1 cellular context compared by ENCODE assay signal in genomic region chr9:128102861-128103588, GRCh38.
TF ChIP-seq lines count a peak whose summit lies in the region.

No MANE protein-coding gene starts in this region.

TF ChIP-seq in HepG2, 621 proteins besides CTCF, POLR2A, EP300 and RAD21 (continued from another document and continues in another):
- TF ChIP-seq, protein P1, sequence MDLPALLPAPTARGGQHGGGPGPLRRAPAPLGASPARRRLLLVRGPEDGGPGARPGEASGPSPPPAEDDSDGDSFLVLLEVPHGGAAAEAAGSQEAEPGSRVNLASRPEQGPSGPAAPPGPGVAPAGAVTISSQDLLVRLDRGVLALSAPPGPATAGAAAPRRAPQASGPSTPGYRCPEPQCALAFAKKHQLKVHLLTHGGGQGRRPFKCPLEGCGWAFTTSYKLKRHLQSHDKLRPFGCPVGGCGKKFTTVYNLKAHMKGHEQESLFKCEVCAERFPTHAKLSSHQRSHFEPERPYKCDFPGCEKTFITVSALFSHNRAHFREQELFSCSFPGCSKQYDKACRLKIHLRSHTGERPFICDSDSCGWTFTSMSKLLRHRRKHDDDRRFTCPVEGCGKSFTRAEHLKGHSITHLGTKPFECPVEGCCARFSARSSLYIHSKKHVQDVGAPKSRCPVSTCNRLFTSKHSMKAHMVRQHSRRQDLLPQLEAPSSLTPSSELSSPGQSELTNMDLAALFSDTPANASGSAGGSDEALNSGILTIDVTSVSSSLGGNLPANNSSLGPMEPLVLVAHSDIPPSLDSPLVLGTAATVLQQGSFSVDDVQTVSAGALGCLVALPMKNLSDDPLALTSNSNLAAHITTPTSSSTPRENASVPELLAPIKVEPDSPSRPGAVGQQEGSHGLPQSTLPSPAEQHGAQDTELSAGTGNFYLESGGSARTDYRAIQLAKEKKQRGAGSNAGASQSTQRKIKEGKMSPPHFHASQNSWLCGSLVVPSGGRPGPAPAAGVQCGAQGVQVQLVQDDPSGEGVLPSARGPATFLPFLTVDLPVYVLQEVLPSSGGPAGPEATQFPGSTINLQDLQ (CRISPR knock-in tag; IDR thresholded peaks at IDR 0.05), result peak; percentile 77; the same call in 1 of the 2 replicates
- peak; percentile 98 for TF ChIP-seq ZNF792 (CRISPR knock-in tag; IDR thresholded peaks at IDR 0.05)
- TF ChIP-seq ZNF350 (CRISPR knock-in tag; IDR thresholded peaks at IDR 0.05; ENCODE audit: borderline replicate concordance, low read depth), result peak; percentile 92
- peak; percentile 93 for TF ChIP-seq ZNF446 (CRISPR knock-in tag; IDR thresholded peaks at IDR 0.05)
- no peak for TF ChIP-seq ZNF549 (CRISPR knock-in tag; IDR thresholded peaks at IDR 0.05)
- TF ChIP-seq ZBTB38 (CRISPR knock-in tag; IDR thresholded peaks at IDR 0.05), result peak; percentile 96
- no peak for TF ChIP-seq SRSF1 (optimal IDR thresholded peaks at IDR 0.05; ENCODE audit: low read depth, low read length)
- TF ChIP-seq TSC22D2 (CRISPR knock-in tag; IDR thresholded peaks at IDR 0.05; ENCODE audit: borderline replicate concordance), result 0 out of 2 replicates have a peak, but pooled peaks have one; percentile 70
- TF ChIP-seq, protein P2, sequence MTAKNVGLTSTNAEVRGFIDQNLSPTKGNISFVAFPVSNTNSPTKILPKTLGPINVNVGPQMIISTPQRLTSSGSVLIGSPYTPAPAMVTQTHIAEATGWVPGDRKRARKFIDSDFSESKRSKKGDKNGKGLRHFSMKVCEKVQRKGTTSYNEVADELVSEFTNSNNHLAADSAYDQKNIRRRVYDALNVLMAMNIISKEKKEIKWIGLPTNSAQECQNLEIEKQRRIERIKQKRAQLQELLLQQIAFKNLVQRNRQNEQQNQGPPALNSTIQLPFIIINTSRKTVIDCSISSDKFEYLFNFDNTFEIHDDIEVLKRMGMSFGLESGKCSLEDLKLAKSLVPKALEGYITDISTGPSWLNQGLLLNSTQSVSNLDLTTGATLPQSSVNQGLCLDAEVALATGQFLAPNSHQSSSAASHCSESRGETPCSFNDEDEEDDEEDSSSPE (CRISPR knock-in tag; IDR thresholded peaks at IDR 0.05), result peak; percentile 83
- peak; percentile 72; the same call in 1 of the 2 replicates for TF ChIP-seq RFXAP (CRISPR knock-in tag; IDR thresholded peaks at IDR 0.05; ENCODE audit: borderline replicate concordance)
- TF ChIP-seq ZNF160 (CRISPR knock-in tag; IDR thresholded peaks at IDR 0.05), result peak; percentile 92
- TF ChIP-seq ELF4 (CRISPR knock-in tag; IDR thresholded peaks at IDR 0.05; ENCODE audit: borderline replicate concordance), result 0 out of 2 replicates have a peak, but pooled peaks have one; percentile 49
- TF ChIP-seq MAX (IDR thresholded peaks at IDR 0.05), result no peak
- peak; percentile 63; the same call in 1 of the 2 replicates for TF ChIP-seq NFKB2 (CRISPR knock-in tag; IDR thresholded peaks at IDR 0.05; ENCODE audit: borderline replicate concordance)
- TF ChIP-seq REXO4 (CRISPR knock-in tag; IDR thresholded peaks at IDR 0.05; ENCODE audit: borderline replicate concordance), result peak; percentile 93; the same call in 1 of the 2 replicates
- TF ChIP-seq ZNF879 (CRISPR knock-in tag; IDR thresholded peaks at IDR 0.05), result peak; percentile 79; the same call in 1 of the 2 replicates
- TF ChIP-seq MTA1 (CRISPR knock-in tag; IDR thresholded peaks at IDR 0.05; ENCODE audit: borderline replicate concordance), result peak; percentile 97
- peak; percentile 99 for TF ChIP-seq PHF21A (CRISPR knock-in tag; IDR thresholded peaks at IDR 0.05)
- TF ChIP-seq ZNF557 (CRISPR knock-in tag; IDR thresholded peaks at IDR 0.05), result no peak
- TF ChIP-seq ZBTB21 (CRISPR knock-in tag; IDR thresholded peaks at IDR 0.05), result peak; percentile 71
- TF ChIP-seq GZF1 (CRISPR knock-in tag; IDR thresholded peaks at IDR 0.05), result peak; percentile 91
- peak; percentile 97 for TF ChIP-seq ZSCAN21 (CRISPR knock-in tag; IDR thresholded peaks at IDR 0.05; ENCODE audit: borderline replicate concordance)
- no peak for TF ChIP-seq ZNF354B (CRISPR knock-in tag; IDR thresholded peaks at IDR 0.05)
- no peak for TF ChIP-seq SMARCE1 (IDR thresholded peaks at IDR 0.05; ENCODE audit: borderline replicate concordance)
- no peak for TF ChIP-seq CHD4 (IDR thresholded peaks at IDR 0.05; ENCODE audit: borderline replicate concordance, low read length)
- no peak; the same call in 1 of the 2 replicates for TF ChIP-seq ZNF367 (CRISPR knock-in tag; IDR thresholded peaks at IDR 0.05; ENCODE audit: borderline replicate concordance)
- TF ChIP-seq CERS6 (CRISPR knock-in tag; IDR thresholded peaks at IDR 0.05), result no peak
- 0 out of 2 replicates have a peak, but pooled peaks have one; percentile 41 for TF ChIP-seq ARID3A (IDR thresholded peaks at IDR 0.05; ENCODE audit: low read depth, low read length)
- TF ChIP-seq MEIS2 (CRISPR knock-in tag; IDR thresholded peaks at IDR 0.05), result peak; percentile 95
- TF ChIP-seq NFIC (IDR thresholded peaks at IDR 0.05; ENCODE audit: low read length), result no peak
- TF ChIP-seq MXD3 (CRISPR knock-in tag; IDR thresholded peaks at IDR 0.05), result peak; percentile 83
- TF ChIP-seq KLF12 (CRISPR knock-in tag; IDR thresholded peaks at IDR 0.05; ENCODE audit: borderline replicate concordance), result no peak
- TF ChIP-seq, protein P3, sequence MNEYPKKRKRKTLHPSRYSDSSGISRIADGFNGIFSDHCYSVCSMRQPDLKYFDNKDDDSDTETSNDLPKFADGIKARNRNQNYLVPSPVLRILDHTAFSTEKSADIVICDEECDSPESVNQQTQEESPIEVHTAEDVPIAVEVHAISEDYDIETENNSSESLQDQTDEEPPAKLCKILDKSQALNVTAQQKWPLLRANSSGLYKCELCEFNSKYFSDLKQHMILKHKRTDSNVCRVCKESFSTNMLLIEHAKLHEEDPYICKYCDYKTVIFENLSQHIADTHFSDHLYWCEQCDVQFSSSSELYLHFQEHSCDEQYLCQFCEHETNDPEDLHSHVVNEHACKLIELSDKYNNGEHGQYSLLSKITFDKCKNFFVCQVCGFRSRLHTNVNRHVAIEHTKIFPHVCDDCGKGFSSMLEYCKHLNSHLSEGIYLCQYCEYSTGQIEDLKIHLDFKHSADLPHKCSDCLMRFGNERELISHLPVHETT (CRISPR knock-in tag; conservative IDR thresholded peaks at IDR 0.05), result peak; percentile 57; the same call in 1 of the 2 replicates
- no peak for TF ChIP-seq TBP (CRISPR knock-in tag; IDR thresholded peaks at IDR 0.05)
- TF ChIP-seq ZNF562 (CRISPR knock-in tag; IDR thresholded peaks at IDR 0.05; ENCODE audit: borderline replicate concordance), result no peak
- peak; percentile 94 for TF ChIP-seq RBM39 (IDR thresholded peaks at IDR 0.05; ENCODE audit: low read depth, low read length, poor library complexity, severe bottlenecking)
- no peak for TF ChIP-seq KLF15 (CRISPR knock-in tag; IDR thresholded peaks at IDR 0.05; ENCODE audit: borderline replicate concordance)
- TF ChIP-seq, protein P4, sequence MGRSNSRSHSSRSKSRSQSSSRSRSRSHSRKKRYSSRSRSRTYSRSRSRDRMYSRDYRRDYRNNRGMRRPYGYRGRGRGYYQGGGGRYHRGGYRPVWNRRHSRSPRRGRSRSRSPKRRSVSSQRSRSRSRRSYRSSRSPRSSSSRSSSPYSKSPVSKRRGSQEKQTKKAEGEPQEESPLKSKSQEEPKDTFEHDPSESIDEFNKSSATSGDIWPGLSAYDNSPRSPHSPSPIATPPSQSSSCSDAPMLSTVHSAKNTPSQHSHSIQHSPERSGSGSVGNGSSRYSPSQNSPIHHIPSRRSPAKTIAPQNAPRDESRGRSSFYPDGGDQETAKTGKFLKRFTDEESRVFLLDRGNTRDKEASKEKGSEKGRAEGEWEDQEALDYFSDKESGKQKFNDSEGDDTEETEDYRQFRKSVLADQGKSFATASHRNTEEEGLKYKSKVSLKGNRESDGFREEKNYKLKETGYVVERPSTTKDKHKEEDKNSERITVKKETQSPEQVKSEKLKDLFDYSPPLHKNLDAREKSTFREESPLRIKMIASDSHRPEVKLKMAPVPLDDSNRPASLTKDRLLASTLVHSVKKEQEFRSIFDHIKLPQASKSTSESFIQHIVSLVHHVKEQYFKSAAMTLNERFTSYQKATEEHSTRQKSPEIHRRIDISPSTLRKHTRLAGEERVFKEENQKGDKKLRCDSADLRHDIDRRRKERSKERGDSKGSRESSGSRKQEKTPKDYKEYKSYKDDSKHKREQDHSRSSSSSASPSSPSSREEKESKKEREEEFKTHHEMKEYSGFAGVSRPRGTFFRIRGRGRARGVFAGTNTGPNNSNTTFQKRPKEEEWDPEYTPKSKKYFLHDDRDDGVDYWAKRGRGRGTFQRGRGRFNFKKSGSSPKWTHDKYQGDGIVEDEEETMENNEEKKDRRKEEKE (IDR thresholded peaks at IDR 0.05), result no peak
- peak; percentile 47; the same call in 1 of the 2 replicates for TF ChIP-seq ZNF225 (CRISPR knock-in tag; IDR thresholded peaks at IDR 0.05)
- peak; percentile 97; the same call in 1 of the 2 replicates for TF ChIP-seq MIER3 (CRISPR knock-in tag; IDR thresholded peaks at IDR 0.05; ENCODE audit: borderline replicate concordance)
- TF ChIP-seq NFKBIZ (CRISPR knock-in tag; IDR thresholded peaks at IDR 0.05), result peak; percentile 96
- 0 out of 2 replicates have a peak, but pooled peaks have one; percentile 39 for TF ChIP-seq ZNF570 (CRISPR knock-in tag; IDR thresholded peaks at IDR 0.05; ENCODE audit: borderline replicate concordance)
- TF ChIP-seq ZNF83 (CRISPR knock-in tag; IDR thresholded peaks at IDR 0.05; ENCODE audit: borderline replicate concordance), result no peak; the same call in 1 of the 2 replicates
- TF ChIP-seq ZNF460 (CRISPR knock-in tag; IDR thresholded peaks at IDR 0.05; ENCODE audit: borderline replicate concordance), result peak; percentile 35; the same call in 1 of the 2 replicates
- TF ChIP-seq POLR2AphosphoS5 (IDR thresholded peaks at IDR 0.05; ENCODE audit: low read depth, low read length), result no peak; the same call in 1 of the 2 replicates
- TF ChIP-seq XRCC5 (optimal IDR thresholded peaks at IDR 0.05; ENCODE audit: low read length), result peak; percentile 39
- TF ChIP-seq ISX (CRISPR knock-in tag; conservative IDR thresholded peaks at IDR 0.05), result no peak
- peak; percentile 90 for TF ChIP-seq MIER2 (CRISPR knock-in tag; IDR thresholded peaks at IDR 0.05)
- TF ChIP-seq ZNF34 (CRISPR knock-in tag; IDR thresholded peaks at IDR 0.05; ENCODE audit: borderline replicate concordance), result 0 out of 2 replicates have a peak, but pooled peaks have one; percentile 41
- 0 out of 2 replicates have a peak, but pooled peaks have one; percentile 90 for TF ChIP-seq ZNF44 (CRISPR knock-in tag; IDR thresholded peaks at IDR 0.05)
- no peak for TF ChIP-seq MAFK (conservative IDR thresholded peaks at IDR 0.05 in 1 of 2, IDR thresholded peaks at IDR 0.05 in 1 of 2; ENCODE audit: low read length in 2 of 2)
- TF ChIP-seq ZNF496 (CRISPR knock-in tag; IDR thresholded peaks at IDR 0.05; ENCODE audit: insufficient replicate concordance), result no peak
- TF ChIP-seq MLX (CRISPR knock-in tag; IDR thresholded peaks at IDR 0.05), result peak; percentile 98
- peak; percentile 84 for TF ChIP-seq ZNF501 (CRISPR knock-in tag; IDR thresholded peaks at IDR 0.05)
- TF ChIP-seq CENPBD1 (CRISPR knock-in tag; IDR thresholded peaks at IDR 0.05; ENCODE audit: borderline replicate concordance, low read depth), result no peak
- peak; percentile 88 for TF ChIP-seq FOXO1 (CRISPR knock-in tag; IDR thresholded peaks at IDR 0.05)
- TF ChIP-seq ZBTB7B (CRISPR knock-in tag; IDR thresholded peaks at IDR 0.05), result peak; percentile 93
- no peak; the same call in 1 of the 2 replicates for TF ChIP-seq ZNF224 (CRISPR knock-in tag; IDR thresholded peaks at IDR 0.05)
- TF ChIP-seq EEA1 (CRISPR knock-in tag; IDR thresholded peaks at IDR 0.05; ENCODE audit: borderline replicate concordance), result no peak
- TF ChIP-seq KDM5A (IDR thresholded peaks at IDR 0.05; ENCODE audit: borderline replicate concordance, low read length), result no peak
- no peak for TF ChIP-seq NFIB (CRISPR knock-in tag; IDR thresholded peaks at IDR 0.05; ENCODE audit: borderline replicate concordance)
- no peak for TF ChIP-seq ZNF180 (CRISPR knock-in tag; IDR thresholded peaks at IDR 0.05; ENCODE audit: borderline replicate concordance, low read depth)
- peak; percentile 74 for TF ChIP-seq RNF2 (conservative IDR thresholded peaks at IDR 0.05; ENCODE audit: low read depth)
- TF ChIP-seq ZNF33A (CRISPR knock-in tag; IDR thresholded peaks at IDR 0.05; ENCODE audit: borderline replicate concordance), result no peak
